Comparison of ENCODE assay signal across 17 cellular contexts in genomic region chr10:36271631-36272340, GRCh38.
"Had no signal": no experiment of that assay in that cellular context is flagged by ENCODE, and none has a peak within 500 bp of the region (broad histone marks: within the 10 kb centered on the region; RNA-seq: fewer than 3 reads in every experiment).

No MANE protein-coding gene starts in this region.

- H3K4me3 ChIP-seq: dorsolateral prefrontal cortex, esophagus muscularis mucosa, hepatocyte, mucosa of descending colon, psoas muscle, sigmoid colon, smooth muscle cell, tibial artery, upper lobe of right lung, vagina had no signal

- ATAC-seq: mucosa of descending colon; naive thymus-derived CD8-positive, alpha-beta T cell; psoas muscle; upper lobe of right lung had no signal

- H2AFZ ChIP-seq: hepatocyte had no signal

- H3K4me2 ChIP-seq: hepatocyte, smooth muscle cell had no signal

- H3K4me1 ChIP-seq: esophagus muscularis mucosa, psoas muscle, sigmoid colon, tibial artery, upper lobe of right lung, vagina had no signal

- H3K27ac ChIP-seq: dorsolateral prefrontal cortex, esophagus muscularis mucosa, hepatocyte, neutrophil, psoas muscle, sigmoid colon, tibial artery, upper lobe of right lung, vagina had no signal

- H3K79me2 ChIP-seq: hepatocyte had no signal

- DNase-seq: cortex of kidney; dorsolateral prefrontal cortex; effector CD8-positive, alpha-beta T cell; foreskin melanocyte; head of caudate nucleus; mucosa of descending colon; naive thymus-derived CD8-positive, alpha-beta T cell; psoas muscle; sigmoid colon; stimulated activated CD4-positive, alpha-beta T cell treated with anti-CD3 and anti-CD28 coated beads, Interleukin-2, amount 100 ng/mL, for 48 hours; tibial artery; upper lobe of right lung had no signal

- H3K9me3 ChIP-seq: esophagus muscularis mucosa, neutrophil, sigmoid colon, upper lobe of right lung, vagina had no signal

- H3K27me3 ChIP-seq: dorsolateral prefrontal cortex, esophagus muscularis mucosa, hepatocyte, neutrophil, sigmoid colon, tibial artery, upper lobe of right lung, vagina had no signal

- H3K36me3 ChIP-seq: esophagus muscularis mucosa, neutrophil, sigmoid colon, tibial artery, upper lobe of right lung, vagina had no signal
